Comparison of ENCODE assay signal across 8 cellular contexts in the genomic region with DNA sequence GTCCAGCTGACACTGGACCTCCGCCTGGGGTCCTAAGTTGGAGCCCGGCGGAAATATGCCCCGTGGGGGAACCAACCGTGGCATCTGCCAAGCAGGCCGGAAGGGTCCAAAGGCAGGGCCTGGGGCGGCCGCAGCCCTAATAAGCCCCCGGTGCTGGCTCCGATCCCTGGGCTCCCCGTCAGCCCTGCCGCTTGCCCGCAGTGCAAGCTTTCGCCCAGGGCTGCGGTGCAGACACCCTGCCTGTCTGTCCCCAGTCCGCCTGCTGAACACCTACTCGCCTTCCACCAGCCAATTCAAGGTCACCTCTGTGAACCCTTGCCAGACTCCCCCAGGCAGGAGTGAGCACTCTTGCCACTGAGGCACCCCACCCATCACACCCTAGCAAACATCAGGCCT. TPM values are rescaled to one million over a fixed set of nuclear protein-coding genes. Genes with fewer than 3 reads are reported as not detected.
DNase-seq lines count a peak whose midpoint lies in the region; ATAC-seq and TF ChIP-seq lines count a peak whose summit lies in the region.

No MANE protein-coding gene starts in this region.

- H3K4me2 ChIP-seq in HCT116 (ENCODE audit: low read length) = peak overlapping the region; percentile 99
- H3K4me2 ChIP-seq in MM.1S (ENCODE audit: low read depth, low read length) = no peak overlapping the region

- H3K27ac ChIP-seq in HCT116 (ENCODE audit: low read depth, low read length) (peak overlapping the region; percentile 65; the same call in 1 of the 2 replicates), iPS-18a (ENCODE audit: low read length) (no peak overlapping the region), skin epidermis (peak overlapping the region in 20 of 21 experiments; percentile 63 to 92 (median 82)), MM.1S (ENCODE audit: low read length) (no peak overlapping the region)

- RAD21 ChIA-PET in HCT116 (lab: Charles Lee; ENCODE audit: low non-redundant PET in 1 of 2, low total read pairs in 2 of 2, uncharacterized antibody in 2 of 2, unreplicated experiment in 2 of 2) = no interaction called here

- DNase-seq in HCT116 (ENCODE audit: low read depth, low spot score) (no peak), adipocyte (ENCODE audit: low read depth) (no peak), NCI-H1092 (lab: John Stamatoyannopoulos, UW) (no peak), MM.1S (no peak)

- no peak for TF ChIP-seq CTCF in HCT116 (IDR thresholded peaks at IDR 0.05 in 2 of 3, conservative IDR thresholded peaks at IDR 0.05 in 1 of 3; ENCODE audit: borderline replicate concordance in 1 of 3, insufficient read depth in 1 of 3, low read depth in 2 of 3, low read length in 2 of 3)
- no peak for TF ChIP-seq CTCF in MM.1S (IDR thresholded peaks at IDR 0.05; ENCODE audit: low read length)

- peaks cover 7 to 14% of the 10 kb centered on the region in 2 experiments; a peak in 2 of 4 replicates for H3K36me3 ChIP-seq in HCT116 (ENCODE audit: control insufficient read depth in 1 of 2, insufficient read depth in 2 of 2, low read length in 2 of 2)
- peaks cover 22% of the 10 kb centered on the region for H3K36me3 ChIP-seq in adipocyte (ENCODE audit: control insufficient read depth, insufficient read depth, low read length, severe bottlenecking)
- peaks cover 6% of the 10 kb centered on the region for H3K36me3 ChIP-seq in iPS-18a (ENCODE audit: control insufficient read depth, low read depth, low read length)
- H3K36me3 ChIP-seq in MM.1S (replicated peaks; ENCODE audit: insufficient read depth, low read length) = no peaks in the 10 kb centered on the region

- intact Hi-C loops in HCT116 (cut with micrococcal nuclease) = loop anchor here (5.0 to 10.0 kb wide), 2 partner anchors 165 to 292 kb away; no protein-coding TSS in a partner anchor

- H3K4me3 ChIP-seq in HCT116 (replicated peaks in 1 of 2; ENCODE audit: low read depth in 1 of 2, low read length in 2 of 2) (peak overlapping the region; percentile 69 to 85), adipocyte (ENCODE audit: low read length) (peak overlapping the region; percentile 93), iPS-18a (ENCODE audit: low read length) (peak overlapping the region; percentile 89), skin epidermis (peak overlapping the region; percentile 43 to 84 (median 61)), MM.1S (ENCODE audit: low read length) (no peak overlapping the region)

- TF ChIP-seq POLR2A in HCT116 (IDR thresholded peaks at IDR 0.05; ENCODE audit: borderline replicate concordance, extremely low read depth, insufficient read depth, insufficient read length) = no peak

- H3K4me1 ChIP-seq in HCT116 (ENCODE audit: control insufficient read depth in 1 of 2, insufficient read depth in 2 of 2, low read length in 2 of 2) (peaks cover 7 to 12% of the 10 kb centered on the region in 2 experiments; a peak in 3 of 4 replicates), adipocyte (ENCODE audit: control insufficient read depth, insufficient read depth, low read length) (peaks cover 31% of the 10 kb centered on the region), iPS-18a (ENCODE audit: control insufficient read depth, low read depth, low read length) (peaks cover 3% of the 10 kb centered on the region), MM.1S (ENCODE audit: low read length) (no peaks in the 10 kb centered on the region)

- H3K9me2 ChIP-seq in HCT116 (ENCODE audit: insufficient read depth) = no peaks in the 10 kb centered on the region
- no peaks in the 10 kb centered on the region for H3K9me2 ChIP-seq in MM.1S (replicated peaks; ENCODE audit: insufficient read depth, low read length)

- H4K20me1 ChIP-seq in HCT116 (ENCODE audit: insufficient read depth) (no peaks in the 10 kb centered on the region), MM.1S (ENCODE audit: insufficient read depth, low read length) (no peaks in the 10 kb centered on the region)

- no TSS peak for BruUV-seq in HCT116 (replicated peaks; lab: Mats Ljungman, UMichigan)

- no peaks in the 10 kb centered on the region for H3K27me3 ChIP-seq in HCT116 (ENCODE audit: insufficient read depth, low read length)
- H3K27me3 ChIP-seq in adipocyte (replicated peaks; ENCODE audit: control insufficient read depth, insufficient read depth, low read length) = no peaks in the 10 kb centered on the region
- peaks cover 8% of the 10 kb centered on the region for H3K27me3 ChIP-seq in iPS-18a (ENCODE audit: control insufficient read depth, insufficient read depth, low read length)
- H3K27me3 ChIP-seq in MM.1S (replicated peaks; ENCODE audit: insufficient read depth, low read length) = peaks cover 11% of the 10 kb centered on the region

- no peak overlapping the region; the same call in 1 of the 2 replicates for H3K9ac ChIP-seq in HCT116 (ENCODE audit: low read length)
- peak overlapping the region; percentile 93 for H3K9ac ChIP-seq in adipocyte (ENCODE audit: low read length)
- H3K9ac ChIP-seq in iPS-18a (ENCODE audit: low read length) = peak overlapping the region; percentile 59
- no peak overlapping the region for H3K9ac ChIP-seq in MM.1S (ENCODE audit: low read length)

- TF ChIP-seq RAD21 in HCT116 (IDR thresholded peaks at IDR 0.05; ENCODE audit: low read depth) = no peak

- CTCF ChIA-PET in HCT116 (lab: Charles Lee) = interaction anchor here (2.2 kb wide), 1 partner anchor 475 kb away, joined by 13 read pairs; no protein-coding TSS in a partner anchor

- ATAC-seq in HCT116 = no peak
- no peak for ATAC-seq in HG02798 (IDR thresholded peaks at IDR 0.05; ENCODE audit: poor library complexity, unreplicated experiment)
- ATAC-seq in GM19351 (IDR thresholded peaks at IDR 0.05; ENCODE audit: unreplicated experiment) = no peak

- H3K79me2 ChIP-seq in HCT116 (ENCODE audit: insufficient read depth, low read length) (0 out of 2 replicates have a peak, but pooled peaks cover 4% of the 10 kb centered on the region), MM.1S (ENCODE audit: low read length) (no peaks in the 10 kb centered on the region)

- no peak overlapping the region for H2AFZ ChIP-seq in HCT116 (ENCODE audit: low read depth, low read length, poor library complexity, severe bottlenecking)
- no peak overlapping the region for H2AFZ ChIP-seq in MM.1S (ENCODE audit: low read length)

- H3K9me3 ChIP-seq in HCT116 (ENCODE audit: control insufficient read depth in 1 of 2, insufficient read depth in 1 of 2, low read depth in 1 of 2, low read length in 2 of 2) (no peaks in the 10 kb centered on the region), adipocyte (ENCODE audit: control insufficient read depth, low read length) (no peaks in the 10 kb centered on the region), iPS-18a (ENCODE audit: control insufficient read depth, low read depth, low read length) (no peaks in the 10 kb centered on the region), MM.1S (replicated peaks; ENCODE audit: insufficient read depth, low read length) (no peaks in the 10 kb centered on the region)

- POLR2A ChIA-PET in HCT116 (lab: Charles Lee) = no interaction called here

- no peaks in the 10 kb centered on the region for H3F3A ChIP-seq in MM.1S (ENCODE audit: insufficient read depth, low read length)

TF ChIP-seq in HCT116, 20 proteins besides CTCF, POLR2A, EP300 and RAD21:
- TF ChIP-seq JUND (IDR thresholded peaks at IDR 0.05) (no peak), ZNF274 (IDR thresholded peaks at IDR 0.05; ENCODE audit: low read depth, low read length) (no peak), TCF7L2 (IDR thresholded peaks at IDR 0.05; ENCODE audit: borderline replicate concordance, extremely low read depth, insufficient read depth, insufficient read length) (no peak), ELF1 (IDR thresholded peaks at IDR 0.05; ENCODE audit: borderline replicate concordance, low read depth) (no peak), YY1 (IDR thresholded peaks at IDR 0.05; ENCODE audit: extremely low read depth, insufficient replicate concordance, low read depth, low read length) (no peak), SP1 (IDR thresholded peaks at IDR 0.05; ENCODE audit: low read depth) (no peak), ZFX (IDR thresholded peaks at IDR 0.05) (no peak), CEBPB (IDR thresholded peaks at IDR 0.05; ENCODE audit: low read depth) (no peak), EZH2 (IDR thresholded peaks at IDR 0.05) (no peak), POLR2AphosphoS5 (IDR thresholded peaks at IDR 0.05; ENCODE audit: low read depth, low read length) (no peak), FOSL1 (IDR thresholded peaks at IDR 0.05; ENCODE audit: low read depth) (no peak), CBX3 (IDR thresholded peaks at IDR 0.05; ENCODE audit: low read depth) (no peak), EZH2phosphoT487 (IDR thresholded peaks at IDR 0.05; ENCODE audit: borderline replicate concordance) (no peak), EGR1 (IDR thresholded peaks at IDR 0.05; ENCODE audit: low read depth) (no peak), SRF (IDR thresholded peaks at IDR 0.05; ENCODE audit: low read depth) (no peak), SIN3A (IDR thresholded peaks at IDR 0.05; ENCODE audit: low read depth) (no peak)
- TF ChIP-seq, protein P1, sequence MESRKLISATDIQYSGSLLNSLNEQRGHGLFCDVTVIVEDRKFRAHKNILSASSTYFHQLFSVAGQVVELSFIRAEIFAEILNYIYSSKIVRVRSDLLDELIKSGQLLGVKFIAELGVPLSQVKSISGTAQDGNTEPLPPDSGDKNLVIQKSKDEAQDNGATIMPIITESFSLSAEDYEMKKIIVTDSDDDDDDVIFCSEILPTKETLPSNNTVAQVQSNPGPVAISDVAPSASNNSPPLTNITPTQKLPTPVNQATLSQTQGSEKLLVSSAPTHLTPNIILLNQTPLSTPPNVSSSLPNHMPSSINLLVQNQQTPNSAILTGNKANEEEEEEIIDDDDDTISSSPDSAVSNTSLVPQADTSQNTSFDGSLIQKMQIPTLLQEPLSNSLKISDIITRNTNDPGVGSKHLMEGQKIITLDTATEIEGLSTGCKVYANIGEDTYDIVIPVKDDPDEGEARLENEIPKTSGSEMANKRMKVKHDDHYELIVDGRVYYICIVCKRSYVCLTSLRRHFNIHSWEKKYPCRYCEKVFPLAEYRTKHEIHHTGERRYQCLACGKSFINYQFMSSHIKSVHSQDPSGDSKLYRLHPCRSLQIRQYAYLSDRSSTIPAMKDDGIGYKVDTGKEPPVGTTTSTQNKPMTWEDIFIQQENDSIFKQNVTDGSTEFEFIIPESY (IDR thresholded peaks at IDR 0.05; ENCODE audit: extremely low read depth, insufficient replicate concordance, low read length) = no peak
- TF ChIP-seq, protein P2, sequence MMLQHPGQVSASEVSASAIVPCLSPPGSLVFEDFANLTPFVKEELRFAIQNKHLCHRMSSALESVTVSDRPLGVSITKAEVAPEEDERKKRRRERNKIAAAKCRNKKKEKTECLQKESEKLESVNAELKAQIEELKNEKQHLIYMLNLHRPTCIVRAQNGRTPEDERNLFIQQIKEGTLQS (IDR thresholded peaks at IDR 0.05) = no peak
- TF ChIP-seq, protein P3, sequence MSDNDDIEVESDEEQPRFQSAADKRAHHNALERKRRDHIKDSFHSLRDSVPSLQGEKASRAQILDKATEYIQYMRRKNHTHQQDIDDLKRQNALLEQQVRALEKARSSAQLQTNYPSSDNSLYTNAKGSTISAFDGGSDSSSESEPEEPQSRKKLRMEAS (IDR thresholded peaks at IDR 0.05) = no peak

RNA-seq across cellular contexts. Expression of a gene that starts 0.5 kb away (rescaled TPM):
- 53.9 TPM for total RNA-seq in HCT116 (2021; ENCODE audit: unreplicated experiment)
- 31.7 and 44.4 TPM in 2 replicates for polyA plus RNA-seq in HCT116 (2012)

RNA-seq across cellular contexts. Expression of a gene that starts 31.2 kb away (rescaled TPM):
- total RNA-seq in HCT116 (2021; ENCODE audit: unreplicated experiment) = 7.1 TPM
- 2.4 and 3.2 TPM in 2 replicates for polyA plus RNA-seq in HCT116 (2012)

Comparison
In these comparisons a context has a peak if more than half of its experiments do, and no peak if none do; other contexts are left out.
1. H3K27ac ChIP-seq: peak in HCT116 (single experiment) and skin epidermis (20 of 21); none in iPS-18a (single experiment) and MM.1S (single experiment).
2. H3K9ac ChIP-seq: peak in adipocyte (single experiment) and iPS-18a (single experiment); none in HCT116 (single experiment) and MM.1S (single experiment).